In genomic region chr6:125748534-125749111, GRCh38 we compare ENCODE assay signal across 8 cellular contexts. TPM values are rescaled to one million over a fixed set of nuclear protein-coding genes. Genes with fewer than 3 reads are reported as not detected.
DNase-seq lines count a peak whose midpoint lies in the region; ATAC-seq, FAIRE-seq and TF ChIP-seq lines count a peak whose summit lies in the region.

No MANE protein-coding gene starts in this region.

- POLR2A ChIA-PET in WTC11 (lab: Charles Lee), result interaction anchor here (1.0 kb wide), 1 partner anchor 42 kb away, joined by 4 read pairs; the partner anchor contains the start of gene NCOA7

- no peak overlapping the region for H3K27ac Mint-ChIP-seq in WTC11

- ATAC-seq in WTC11 (no peak), pancreas (peak; percentile 0 to 1 (median 1)), HG03460 (IDR thresholded peaks at IDR 0.05; ENCODE audit: unreplicated experiment) (no peak)

- H3K9me3 ChIP-seq in esophagus squamous epithelium (no peaks in the 10 kb centered on the region), pancreas (no peaks in the 10 kb centered on the region)

- H3K9me3 Mint-ChIP-seq in WTC11, result no peaks in the 10 kb centered on the region

- intact Hi-C loops in esophagus squamous epithelium (cut with DNase I) (no loop called here), pancreas (cut with DNase I) (no loop called here)

- no peak for TF ChIP-seq CTCF in WTC11 (IDR thresholded peaks at IDR 0.05)
- peak in 2 of 6 experiments; percentile 8 to 10 for TF ChIP-seq CTCF in esophagus squamous epithelium (IDR thresholded peaks at IDR 0.05)
- no peak for TF ChIP-seq CTCF in pancreas (IDR thresholded peaks at IDR 0.05)
- TF ChIP-seq CTCF in GM10266 (IDR thresholded peaks at IDR 0.05; ENCODE audit: control insufficient read depth, insufficient read depth, low read depth, missing control alignments), result no peak

- H3K27me3 ChIP-seq in esophagus squamous epithelium (peaks cover 0 to 96% (median 12%) of the 10 kb centered on the region in 4 donors), pancreas (peaks cover 0 to 4% (median 0%) of the 10 kb centered on the region in 4 donors)

- peaks cover 9 to 49% (median 13%) of the 10 kb centered on the region in 3 donors for H3K4me1 ChIP-seq in esophagus squamous epithelium
- peaks cover 0 to 10% (median 0%) of the 10 kb centered on the region in 3 donors for H3K4me1 ChIP-seq in pancreas

- 1 to 6% methylated on average over 10 to 18 of the region's 25 CpGs for WGBS in esophagus squamous epithelium, 2 donors
- WGBS in pancreas, 2 donors, result 1% methylated on average over 25 of the region's 25 CpGs

- H3K27me3 Mint-ChIP-seq in WTC11 (ENCODE audit: low read depth), result peaks cover 28% of the 10 kb centered on the region

- DNase-seq in CD1c-positive myeloid dendritic cell (ENCODE audit: extremely low spot score) (peak; percentile 15), HPDE6-E6E7 (ENCODE audit: extremely low spot score) (peak; percentile 19), WTC11 (ENCODE audit: low spot score) (no peak), esophagus squamous epithelium (lab: John Stamatoyannopoulos, UW) (no peak), pancreas (no peak), GM10266 (ENCODE audit: extremely low spot score) (no peak), NCI-H2081 (lab: John Stamatoyannopoulos, UW) (no peak)

- peak overlapping the region; percentile 84 to 91 (median 88) for H3K27ac ChIP-seq in esophagus squamous epithelium
- H3K27ac ChIP-seq in pancreas, result peak overlapping the region; percentile 69 to 94 (median 94)

- H3K36me3 ChIP-seq in esophagus squamous epithelium (no peaks in the 10 kb centered on the region), pancreas (no peaks in the 10 kb centered on the region)

- H3K4me1 Mint-ChIP-seq in WTC11, result peaks cover 63% of the 10 kb centered on the region

- H3K4me3 ChIP-seq in esophagus squamous epithelium (peak overlapping the region; percentile 64 to 73 (median 68)), pancreas (peak overlapping the region; percentile 55 to 72 (median 68))

- no peak for TF ChIP-seq POLR2A in esophagus squamous epithelium (IDR thresholded peaks at IDR 0.05)

- CTCF ChIA-PET in WTC11 (lab: Charles Lee), result interaction anchor here (2.0 kb wide), 1 partner anchor 10 kb away, joined by 7 read pairs; no protein-coding TSS in a partner anchor

- no peaks in the 10 kb centered on the region for H3K36me3 Mint-ChIP-seq in WTC11

- FAIRE-seq in pancreas (lab: Jason Lieb, UNC), result no peak

- H3K4me3 Mint-ChIP-seq in WTC11, result peak overlapping the region; percentile 83

TF ChIP-seq in WTC11, 78 proteins besides CTCF, POLR2A, EP300 and RAD21:
- no peak for TF ChIP-seq IRF2 (CRISPR knock-in tag; IDR thresholded peaks at IDR 0.05; ENCODE audit: borderline replicate concordance, low read depth)
- no peak for TF ChIP-seq TEAD1 (CRISPR knock-in tag; IDR thresholded peaks at IDR 0.05)
- no peak for TF ChIP-seq GRHL2 (CRISPR knock-in tag; IDR thresholded peaks at IDR 0.05; ENCODE audit: insufficient replicate concordance, severe bottlenecking)
- TF ChIP-seq NFATC4 (CRISPR knock-in tag; IDR thresholded peaks at IDR 0.05), result no peak
- TF ChIP-seq HMGA2 (CRISPR knock-in tag; IDR thresholded peaks at IDR 0.05), result no peak
- TF ChIP-seq ATF1 (CRISPR knock-in tag; IDR thresholded peaks at IDR 0.05), result no peak
- TF ChIP-seq FOXJ3 (CRISPR knock-in tag; IDR thresholded peaks at IDR 0.05; ENCODE audit: borderline replicate concordance), result no peak
- no peak for TF ChIP-seq SMAD3 (CRISPR knock-in tag; IDR thresholded peaks at IDR 0.05; ENCODE audit: borderline replicate concordance)
- TF ChIP-seq MLX (CRISPR knock-in tag; IDR thresholded peaks at IDR 0.05), result no peak

RNA-seq across cellular contexts. Expression of gene HEY2, which starts 0.8 kb away (rescaled TPM):
- total RNA-seq in WTC11 (2021), result 10.6 to 12.3 TPM (median 11.5 TPM) in 3 replicates
- 1 to 10 TPM in 2 of 4 donors, under 1 TPM in 1, not detected in 1; 0.61 to 2.8 (median 1.3) TPM for total RNA-seq in esophagus squamous epithelium
- total RNA-seq in pancreas, result 1 to 10 TPM; 1.7 to 2.9 (median 2.0) TPM
- polyA plus RNA-seq in pancreas, result 1 to 10 TPM; 1.3 to 1.6 TPM

RNA-seq across cellular contexts. Expression of gene NCOA7, which starts 42.1 kb away (rescaled TPM):
- 9.0 to 14.4 TPM (median 9.9 TPM) in 3 replicates for total RNA-seq in WTC11 (2021)
- total RNA-seq in esophagus squamous epithelium, result 10 to 100 TPM; 30.9 to 85.1 (median 45.8) TPM
- total RNA-seq in pancreas, result 10 to 100 TPM; 12.0 to 66.7 (median 15.5) TPM
- polyA plus RNA-seq in pancreas, result 10 to 100 TPM in 1 of 2 donors, 1 to 10 TPM in 1; 7.4 to 10.4 TPM

Comparison
In these comparisons a context has a peak if more than half of its experiments do, and no peak if none do; other contexts are left out.
1. DNase-seq: peak in CD1c-positive myeloid dendritic cell (single experiment) and HPDE6-E6E7 (single experiment); none in WTC11 (single experiment), esophagus squamous epithelium (single experiment), pancreas (0 of 6), GM10266 (single experiment) and NCI-H2081 (0 of 2).
2. ATAC-seq: peak in pancreas (4 of 4); none in WTC11 (single experiment) and HG03460 (single experiment).